Comparison of ENCODE assay signal across 22 cellular contexts in genomic region chr5:165094782-165095181, GRCh38.
"Had no signal": no experiment of that assay in that cellular context is flagged by ENCODE, and none has a peak within 500 bp of the region (broad histone marks: within the 10 kb centered on the region; RNA-seq: fewer than 3 reads in every experiment).

No MANE protein-coding gene starts in this region.

- FAIRE-seq: HTR-8/SVneo had no signal

- H3K27me3 ChIP-seq: SJCRH30 had no signal

- H3K27ac ChIP-seq: HL-60, RWPE1, SJCRH30 had no signal

- ATAC-seq: SK-N-SH treated with all-trans-retinoic acid at 6 μM for 48 hours had no signal

- H3K36me3 ChIP-seq: SJCRH30 had no signal

- H3K4me1 ChIP-seq: SJCRH30 had no signal

- H3K9me3 ChIP-seq: SJCRH30 had no signal

- H3K4me3 ChIP-seq: SJCRH30 had no signal

- DNase-seq: KBM-7, MV-4-11, NCI-H1048, NCI-H1105, NCI-H1417 treated with DMSO at 0.1 percent for 48 hours, NCI-H146, NCI-H1694 treated with DMSO at 0.1 percent for 48 hours, NCI-H1930, NCI-H2081, NCI-H2107, NCI-H2227 treated with DMSO at 0.1 percent for 48 hours, NCI-H446, NCI-H510A, NCI-H524 treated with DMSO at 0.1 percent for 48 hours, NCI-H69, NCI-H774, SHP77 treated with DMSO at 0.1 percent for 48 hours, SJCRH30 had no signal
